In the genomic region with DNA sequence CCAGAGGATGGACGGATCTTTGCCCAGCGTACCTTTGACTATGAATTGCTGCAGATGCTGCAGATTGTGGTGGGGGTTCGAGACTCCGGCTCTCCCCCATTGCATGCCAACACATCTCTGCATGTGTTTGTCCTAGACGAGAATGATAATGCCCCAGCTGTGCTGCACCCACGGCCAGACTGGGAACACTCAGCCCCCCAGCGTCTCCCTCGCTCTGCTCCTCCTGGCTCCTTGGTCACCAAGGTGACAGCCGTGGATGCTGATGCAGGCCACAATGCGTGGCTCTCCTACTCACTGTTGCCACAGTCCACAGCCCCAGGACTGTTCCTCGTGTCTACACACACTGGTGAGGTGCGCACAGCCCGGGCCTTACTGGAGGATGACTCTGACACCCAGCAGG, we compare ENCODE assay signal across 20 cellular contexts. TPM values are rescaled to one million over a fixed set of nuclear protein-coding genes. Genes with fewer than 3 reads are reported as not detected.
"Had no signal": no experiment of that assay in that cellular context is flagged by ENCODE, and none has a peak within 500 bp of the region (broad histone marks: within the 10 kb centered on the region; RNA-seq: fewer than 3 reads in every experiment).

No MANE protein-coding gene starts in this region.

- ATAC-seq: gastrocnemius medialis; heart right ventricle; left colon; mucosa of descending colon; naive thymus-derived CD4-positive, alpha-beta T cell; stimulated activated naive B cell treated with anti-CD40 and anti-IgM and Interleukin-4, amounts not matched to agents 10 μg/mL and 1 μg/mL and 100 μg/mL, for 72 hours had no signal

- H3K36me3 Mint-ChIP-seq: activated naive CD4-positive, alpha-beta T cell treated with anti-CD3 and anti-CD28 coated beads, Interleukin-2, amount 10 ng/mL, durations not matched to agents 7 days and 5 days had no signal

- H3K27ac ChIP-seq: gastrocnemius medialis, heart right ventricle, right atrium auricular region, skin epidermis, tibial artery had no signal

- DNase-seq: activated CD4-positive, CD25-positive, alpha-beta regulatory T cell; activated naive CD4-positive, alpha-beta T cell treated with anti-CD3 and anti-CD28 coated beads, Interleukin-2, amount 10 ng/mL, durations not matched to agents 7 days and 5 days; activated T-cell treated with anti-CD3 and anti-CD28 coated beads for 4 hours; dermis blood vessel endothelial cell; erythroblast; gastrocnemius medialis; heart right ventricle; left colon; mucosa of descending colon; naive thymus-derived CD4-positive, alpha-beta T cell; stimulated activated CD4-positive, alpha-beta T cell treated with anti-CD3 and anti-CD28 coated beads, Interleukin-15, amount 100 ng/mL, for 24 hours; stimulated activated CD4-positive, alpha-beta T cell treated with anti-CD3 and anti-CD28 coated beads, Interleukin-4, amount 100 ng/mL, for 1 hour; stimulated activated naive B cell treated with anti-CD40 and anti-IgM and Interleukin-4, amounts not matched to agents 10 μg/mL and 1 μg/mL and 100 μg/mL, for 72 hours; SW 1271; tibial artery had no signal

- H3K27ac Mint-ChIP-seq: activated naive CD4-positive, alpha-beta T cell treated with anti-CD3 and anti-CD28 coated beads, Interleukin-2, amount 10 ng/mL, durations not matched to agents 7 days and 5 days; activated T-helper 2 cell treated with anti-CD3 and anti-CD28 coated beads, Interferon-gamma antibody, Interleukin-2, Interleukin-4, amounts not matched to agents 10 μg/mL and 5 μg/mL and 100 μg/mL, durations not matched to agents 14 hours and 24 hours and 36 hours; endodermal cell; naive thymus-derived CD4-positive, alpha-beta T cell; stimulated activated naive B cell treated with anti-CD40 and anti-IgM and Interleukin-4, amounts not matched to agents 10 μg/mL and 1 μg/mL and 100 μg/mL, for 72 hours had no signal

- H3K36me3 ChIP-seq: gastrocnemius medialis had no signal

- H3K9me3 Mint-ChIP-seq: activated naive CD4-positive, alpha-beta T cell treated with anti-CD3 and anti-CD28 coated beads, Interleukin-2, amount 10 ng/mL, durations not matched to agents 7 days and 5 days; activated T-helper 2 cell treated with anti-CD3 and anti-CD28 coated beads, Interferon-gamma antibody, Interleukin-2, Interleukin-4, amounts not matched to agents 10 μg/mL and 5 μg/mL and 100 μg/mL, durations not matched to agents 14 hours and 24 hours and 36 hours; endodermal cell; stimulated activated naive B cell treated with anti-CD40 and anti-IgM and Interleukin-4, amounts not matched to agents 10 μg/mL and 1 μg/mL and 100 μg/mL, for 72 hours had no signal

- H3K4me3 Mint-ChIP-seq: activated naive CD4-positive, alpha-beta T cell treated with anti-CD3 and anti-CD28 coated beads, Interleukin-2, amount 10 ng/mL, durations not matched to agents 7 days and 5 days; brain; stimulated activated naive B cell treated with anti-CD40 and anti-IgM and Interleukin-4, amounts not matched to agents 10 μg/mL and 1 μg/mL and 100 μg/mL, for 72 hours had no signal

- H3K27me3 ChIP-seq: gastrocnemius medialis, right atrium auricular region, tibial artery had no signal

- H3K4me3 ChIP-seq: gastrocnemius medialis, heart right ventricle, mucosa of descending colon, right atrium auricular region, skin epidermis, tibial artery had no signal

- H3K9me3 ChIP-seq: gastrocnemius medialis, heart right ventricle, mucosa of descending colon, right atrium auricular region, tibial artery had no signal

RNA-seq across cellular contexts. Expression of a gene that starts 1.9 kb away (rescaled TPM):
- total RNA-seq: activated T-helper 2 cell treated with anti-CD3 and anti-CD28 coated beads, Interferon-gamma antibody, Interleukin-2, Interleukin-4, amounts not matched to agents 10 μg/mL and 5 μg/mL and 100 μg/mL, durations not matched to agents 14 hours and 24 hours and 36 hours had no signal
- polyA plus RNA-seq: naive thymus-derived CD4-positive, alpha-beta T cell had no signal

RNA-seq across cellular contexts. Expression of a gene that starts 5.9 kb away (rescaled TPM):
- total RNA-seq: activated T-helper 2 cell treated with anti-CD3 and anti-CD28 coated beads, Interferon-gamma antibody, Interleukin-2, Interleukin-4, amounts not matched to agents 10 μg/mL and 5 μg/mL and 100 μg/mL, durations not matched to agents 14 hours and 24 hours and 36 hours had no signal
- polyA plus RNA-seq: naive thymus-derived CD4-positive, alpha-beta T cell had no signal
